Comparison of ENCODE assay signal across 8 cellular contexts in genomic region chr6:160991411-160992322, GRCh38. TPM values are rescaled to one million over a fixed set of nuclear protein-coding genes. Genes with fewer than 3 reads are reported as not detected.
A peak's percentile ranks its signal among the peaks of the same experiment; 100 is the strongest.
DNase-seq lines count a peak whose midpoint lies in the region; ATAC-seq and TF ChIP-seq lines count a peak whose summit lies in the region.

Gene MAP3K4, plus strand, starts transcription at chr6:160991769. Its CDS starts 163 bp downstream, at chr6:160991932.

- no peak for TF ChIP-seq CTCF in lung (IDR thresholded peaks at IDR 0.05; ENCODE audit: control extremely low read depth, extremely low read depth)

- H3K36me3 Mint-ChIP-seq in activated CD4-positive, alpha-beta memory T cell treated with anti-CD3 and anti-CD28 coated beads, Interleukin-2, amount 10 ng/mL, durations not matched to agents 7 days and 5 days (ENCODE audit: low read depth) = peaks cover 9% of the 10 kb centered on the region

- H3K4me1 ChIP-seq in BLaER1 (peaks cover 21% of the 10 kb centered on the region), lung (ENCODE audit: control insufficient read depth in 2 of 2, insufficient read depth in 2 of 2, low read length in 2 of 2) (peaks cover 8 to 11% of the 10 kb centered on the region in 2 donors)

- H3K36me3 ChIP-seq in BLaER1 = no peaks in the 10 kb centered on the region
- no peaks in the 10 kb centered on the region for H3K36me3 ChIP-seq in lung (ENCODE audit: control insufficient read depth in 2 of 2, insufficient read depth in 2 of 2, low read length in 2 of 2)

- POLR2A ChIA-PET in activated CD4-positive, alpha-beta memory T cell treated with anti-CD3 and anti-CD28 coated beads, Interleukin-2, amount 10 ng/mL, durations not matched to agents 7 days and 5 days (lab: Charles Lee) = interaction anchor here (0.6 to 2.1 kb wide), 9 partner anchors 10 to 282 kb away, joined by 3 to 17 read pairs (median 3); partner anchors contain the start of gene AGPAT4

- peaks cover 40% of the 10 kb centered on the region for H4K20me1 ChIP-seq in BLaER1

- H3K27me3 Mint-ChIP-seq in activated CD4-positive, alpha-beta memory T cell treated with anti-CD3 and anti-CD28 coated beads, Interleukin-2, amount 10 ng/mL, durations not matched to agents 7 days and 5 days = peaks cover 9% of the 10 kb centered on the region

- H3K27ac Mint-ChIP-seq in activated CD4-positive, alpha-beta memory T cell treated with anti-CD3 and anti-CD28 coated beads, Interleukin-2, amount 10 ng/mL, durations not matched to agents 7 days and 5 days = peak within 1 kb of the TSS; percentile 83

- H3K4me3 ChIP-seq in BLaER1 (peak within 1 kb of the TSS; percentile 99), lung (peak within 1 kb of the TSS; percentile 75)

- no peaks in the 10 kb centered on the region for H3K9me3 Mint-ChIP-seq in activated CD4-positive, alpha-beta memory T cell treated with anti-CD3 and anti-CD28 coated beads, Interleukin-2, amount 10 ng/mL, durations not matched to agents 7 days and 5 days

- H3K4me3 Mint-ChIP-seq in activated CD4-positive, alpha-beta memory T cell treated with anti-CD3 and anti-CD28 coated beads, Interleukin-2, amount 10 ng/mL, durations not matched to agents 7 days and 5 days = peak within 1 kb of the TSS; percentile 90

- H3K27me3 ChIP-seq in BLaER1 = no peaks in the 10 kb centered on the region
- no peaks in the 10 kb centered on the region for H3K27me3 ChIP-seq in lung (ENCODE audit: control insufficient read depth, insufficient read depth)

- ATAC-seq in GM19035 (IDR thresholded peaks at IDR 0.05; ENCODE audit: unreplicated experiment) (peak; percentile 68), HG03280 (IDR thresholded peaks at IDR 0.05; ENCODE audit: unreplicated experiment) (peak; percentile 68), lung (ENCODE audit: insufficient read depth, low FRiP score) (peak; percentile 93)

- H3K27ac ChIP-seq in BLaER1 (peak within 1 kb of the TSS; percentile 93), lung (ENCODE audit: low read depth in 1 of 2, low read length in 1 of 2) (peak within 1 kb of the TSS; percentile 87 to 92)

- H3K9me3 ChIP-seq in BLaER1 = no peaks in the 10 kb centered on the region
- H3K9me3 ChIP-seq in lung (ENCODE audit: control insufficient read depth in 2 of 2, insufficient read depth in 1 of 2, low read length in 1 of 2) = peaks cover 0 to 2% of the 10 kb centered on the region in 2 donors

- DNase-seq in NCI-H69 (lab: John Stamatoyannopoulos, UW) (peak; percentile 91), ecto neural progenitor cell (ENCODE audit: low spot score) (peak; percentile 92), lung (ENCODE audit: low spot score) (peak; percentile 84)
- peak; percentile 82 for DNase-seq in activated CD4-positive, alpha-beta memory T cell treated with anti-CD3 and anti-CD28 coated beads, Interleukin-2, amount 10 ng/mL, durations not matched to agents 7 days and 5 days
- DNase-seq in stimulated activated CD4-positive, alpha-beta T cell treated with anti-CD3 and anti-CD28 coated beads, TNF-alpha, amount 100 ng/mL, for 4 hours (ENCODE audit: low read depth in 3 of 3) = peak; percentile 60 to 78 (median 68)

- H3K4me1 Mint-ChIP-seq in activated CD4-positive, alpha-beta memory T cell treated with anti-CD3 and anti-CD28 coated beads, Interleukin-2, amount 10 ng/mL, durations not matched to agents 7 days and 5 days = peaks cover 28% of the 10 kb centered on the region

- peak within 1 kb of the TSS; percentile 88 for H3K4me2 ChIP-seq in BLaER1

- 0% methylated on average over 99 to 124 of the region's 124 CpGs for WGBS in lung, 2 donors

- CTCF ChIA-PET in activated CD4-positive, alpha-beta memory T cell treated with anti-CD3 and anti-CD28 coated beads, Interleukin-2, amount 10 ng/mL, durations not matched to agents 7 days and 5 days (lab: Charles Lee) = interaction anchor here (0.6 to 5.7 kb wide), 12 partner anchors 14 to 425 kb away, joined by 3 to 42 read pairs (median 4); partner anchors contain the start of gene AGPAT4

- peak within 1 kb of the TSS; percentile 92 for H3K9ac ChIP-seq in BLaER1

RNA-seq across cellular contexts. Expression of gene MAP3K4, which starts in this region (rescaled TPM):
- 10 to 100 TPM; 40.0 to 50.6 TPM for total RNA-seq in activated CD4-positive, alpha-beta memory T cell treated with anti-CD3 and anti-CD28 coated beads, Interleukin-2, amount 10 ng/mL, durations not matched to agents 7 days and 5 days
- total RNA-seq in lung = 10 to 100 TPM; 48.9 to 56.8 TPM
- polyA plus RNA-seq in lung = 10 to 100 TPM in 1 of 2 donors, 1 to 10 TPM in 1; 8.6 to 10.9 TPM

Comparison
In these comparisons a context has a peak if more than half of its experiments do, and no peak if none do; other contexts are left out.
1. Peak in every context shown above with its lines: DNase-seq, ATAC-seq, H3K4me3 ChIP-seq and H3K27ac ChIP-seq.